1 cellular context compared by ENCODE assay signal in the genomic region with DNA sequence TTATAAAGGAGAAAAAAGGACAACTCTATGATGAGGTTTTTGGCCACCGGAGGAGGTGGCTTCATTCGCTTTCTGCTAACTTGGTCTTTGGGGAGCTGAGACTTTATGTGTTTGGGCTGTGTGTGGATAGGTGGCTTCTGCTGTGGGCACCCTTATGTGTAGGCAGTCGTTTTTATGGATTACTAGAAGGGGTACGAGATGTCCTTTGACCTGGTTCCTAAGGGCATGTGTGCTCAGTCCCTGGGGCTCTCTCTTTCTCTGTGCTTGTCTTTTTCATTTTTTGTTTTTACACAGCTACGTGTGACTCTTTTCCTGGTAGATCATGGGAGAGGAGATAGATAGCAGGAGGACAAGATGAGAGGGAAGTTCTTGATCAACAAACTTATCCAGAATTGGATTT.
TF ChIP-seq lines count a peak whose summit lies in the region.

No MANE protein-coding gene starts in this region.

TF ChIP-seq in WTC11, 78 proteins besides CTCF, POLR2A, EP300 and RAD21 (continued from another document):
- TF ChIP-seq, protein P1, sequence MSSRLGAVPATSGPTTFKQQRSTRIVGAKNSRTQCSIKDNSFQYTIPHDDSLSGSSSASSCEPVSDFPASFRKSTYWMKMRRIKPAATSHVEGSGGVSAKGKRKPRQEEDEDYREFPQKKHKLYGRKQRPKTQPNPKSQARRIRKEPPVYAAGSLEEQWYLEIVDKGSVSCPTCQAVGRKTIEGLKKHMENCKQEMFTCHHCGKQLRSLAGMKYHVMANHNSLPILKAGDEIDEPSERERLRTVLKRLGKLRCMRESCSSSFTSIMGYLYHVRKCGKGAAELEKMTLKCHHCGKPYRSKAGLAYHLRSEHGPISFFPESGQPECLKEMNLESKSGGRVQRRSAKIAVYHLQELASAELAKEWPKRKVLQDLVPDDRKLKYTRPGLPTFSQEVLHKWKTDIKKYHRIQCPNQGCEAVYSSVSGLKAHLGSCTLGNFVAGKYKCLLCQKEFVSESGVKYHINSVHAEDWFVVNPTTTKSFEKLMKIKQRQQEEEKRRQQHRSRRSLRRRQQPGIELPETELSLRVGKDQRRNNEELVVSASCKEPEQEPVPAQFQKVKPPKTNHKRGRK (CRISPR knock-in tag; IDR thresholded peaks at IDR 0.05; ENCODE audit: borderline replicate concordance) = no peak
- TF ChIP-seq, protein P2, sequence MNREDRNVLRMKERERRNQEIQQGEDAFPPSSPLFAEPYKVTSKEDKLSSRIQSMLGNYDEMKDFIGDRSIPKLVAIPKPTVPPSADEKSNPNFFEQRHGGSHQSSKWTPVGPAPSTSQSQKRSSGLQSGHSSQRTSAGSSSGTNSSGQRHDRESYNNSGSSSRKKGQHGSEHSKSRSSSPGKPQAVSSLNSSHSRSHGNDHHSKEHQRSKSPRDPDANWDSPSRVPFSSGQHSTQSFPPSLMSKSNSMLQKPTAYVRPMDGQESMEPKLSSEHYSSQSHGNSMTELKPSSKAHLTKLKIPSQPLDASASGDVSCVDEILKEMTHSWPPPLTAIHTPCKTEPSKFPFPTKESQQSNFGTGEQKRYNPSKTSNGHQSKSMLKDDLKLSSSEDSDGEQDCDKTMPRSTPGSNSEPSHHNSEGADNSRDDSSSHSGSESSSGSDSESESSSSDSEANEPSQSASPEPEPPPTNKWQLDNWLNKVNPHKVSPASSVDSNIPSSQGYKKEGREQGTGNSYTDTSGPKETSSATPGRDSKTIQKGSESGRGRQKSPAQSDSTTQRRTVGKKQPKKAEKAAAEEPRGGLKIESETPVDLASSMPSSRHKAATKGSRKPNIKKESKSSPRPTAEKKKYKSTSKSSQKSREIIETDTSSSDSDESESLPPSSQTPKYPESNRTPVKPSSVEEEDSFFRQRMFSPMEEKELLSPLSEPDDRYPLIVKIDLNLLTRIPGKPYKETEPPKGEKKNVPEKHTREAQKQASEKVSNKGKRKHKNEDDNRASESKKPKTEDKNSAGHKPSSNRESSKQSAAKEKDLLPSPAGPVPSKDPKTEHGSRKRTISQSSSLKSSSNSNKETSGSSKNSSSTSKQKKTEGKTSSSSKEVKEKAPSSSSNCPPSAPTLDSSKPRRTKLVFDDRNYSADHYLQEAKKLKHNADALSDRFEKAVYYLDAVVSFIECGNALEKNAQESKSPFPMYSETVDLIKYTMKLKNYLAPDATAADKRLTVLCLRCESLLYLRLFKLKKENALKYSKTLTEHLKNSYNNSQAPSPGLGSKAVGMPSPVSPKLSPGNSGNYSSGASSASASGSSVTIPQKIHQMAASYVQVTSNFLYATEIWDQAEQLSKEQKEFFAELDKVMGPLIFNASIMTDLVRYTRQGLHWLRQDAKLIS (CRISPR knock-in tag; IDR thresholded peaks at IDR 0.05; ENCODE audit: borderline replicate concordance) = no peak
- TF ChIP-seq, protein P3, sequence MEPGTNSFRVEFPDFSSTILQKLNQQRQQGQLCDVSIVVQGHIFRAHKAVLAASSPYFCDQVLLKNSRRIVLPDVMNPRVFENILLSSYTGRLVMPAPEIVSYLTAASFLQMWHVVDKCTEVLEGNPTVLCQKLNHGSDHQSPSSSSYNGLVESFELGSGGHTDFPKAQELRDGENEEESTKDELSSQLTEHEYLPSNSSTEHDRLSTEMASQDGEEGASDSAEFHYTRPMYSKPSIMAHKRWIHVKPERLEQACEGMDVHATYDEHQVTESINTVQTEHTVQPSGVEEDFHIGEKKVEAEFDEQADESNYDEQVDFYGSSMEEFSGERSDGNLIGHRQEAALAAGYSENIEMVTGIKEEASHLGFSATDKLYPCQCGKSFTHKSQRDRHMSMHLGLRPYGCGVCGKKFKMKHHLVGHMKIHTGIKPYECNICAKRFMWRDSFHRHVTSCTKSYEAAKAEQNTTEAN (CRISPR knock-in tag; IDR thresholded peaks at IDR 0.05) = no peak
- TF ChIP-seq SP1 (CRISPR knock-in tag; conservative IDR thresholded peaks at IDR 0.05) (no peak), ZNF219 (CRISPR knock-in tag; IDR thresholded peaks at IDR 0.05; ENCODE audit: borderline replicate concordance) (no peak), IRF2 (CRISPR knock-in tag; IDR thresholded peaks at IDR 0.05; ENCODE audit: borderline replicate concordance, low read depth) (no peak), FOXP1 (CRISPR knock-in tag; IDR thresholded peaks at IDR 0.05; ENCODE audit: borderline replicate concordance) (no peak), MYBL2 (CRISPR knock-in tag; IDR thresholded peaks at IDR 0.05) (no peak), ZNF232 (CRISPR knock-in tag; IDR thresholded peaks at IDR 0.05) (no peak), GABPB1 (CRISPR knock-in tag; IDR thresholded peaks at IDR 0.05) (no peak), RELA (CRISPR knock-in tag; IDR thresholded peaks at IDR 0.05; ENCODE audit: borderline replicate concordance) (no peak)
- TF ChIP-seq, protein P4, sequence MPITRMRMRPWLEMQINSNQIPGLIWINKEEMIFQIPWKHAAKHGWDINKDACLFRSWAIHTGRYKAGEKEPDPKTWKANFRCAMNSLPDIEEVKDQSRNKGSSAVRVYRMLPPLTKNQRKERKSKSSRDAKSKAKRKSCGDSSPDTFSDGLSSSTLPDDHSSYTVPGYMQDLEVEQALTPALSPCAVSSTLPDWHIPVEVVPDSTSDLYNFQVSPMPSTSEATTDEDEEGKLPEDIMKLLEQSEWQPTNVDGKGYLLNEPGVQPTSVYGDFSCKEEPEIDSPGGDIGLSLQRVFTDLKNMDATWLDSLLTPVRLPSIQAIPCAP (CRISPR knock-in tag; IDR thresholded peaks at IDR 0.05) = no peak
- TF ChIP-seq, protein P5, sequence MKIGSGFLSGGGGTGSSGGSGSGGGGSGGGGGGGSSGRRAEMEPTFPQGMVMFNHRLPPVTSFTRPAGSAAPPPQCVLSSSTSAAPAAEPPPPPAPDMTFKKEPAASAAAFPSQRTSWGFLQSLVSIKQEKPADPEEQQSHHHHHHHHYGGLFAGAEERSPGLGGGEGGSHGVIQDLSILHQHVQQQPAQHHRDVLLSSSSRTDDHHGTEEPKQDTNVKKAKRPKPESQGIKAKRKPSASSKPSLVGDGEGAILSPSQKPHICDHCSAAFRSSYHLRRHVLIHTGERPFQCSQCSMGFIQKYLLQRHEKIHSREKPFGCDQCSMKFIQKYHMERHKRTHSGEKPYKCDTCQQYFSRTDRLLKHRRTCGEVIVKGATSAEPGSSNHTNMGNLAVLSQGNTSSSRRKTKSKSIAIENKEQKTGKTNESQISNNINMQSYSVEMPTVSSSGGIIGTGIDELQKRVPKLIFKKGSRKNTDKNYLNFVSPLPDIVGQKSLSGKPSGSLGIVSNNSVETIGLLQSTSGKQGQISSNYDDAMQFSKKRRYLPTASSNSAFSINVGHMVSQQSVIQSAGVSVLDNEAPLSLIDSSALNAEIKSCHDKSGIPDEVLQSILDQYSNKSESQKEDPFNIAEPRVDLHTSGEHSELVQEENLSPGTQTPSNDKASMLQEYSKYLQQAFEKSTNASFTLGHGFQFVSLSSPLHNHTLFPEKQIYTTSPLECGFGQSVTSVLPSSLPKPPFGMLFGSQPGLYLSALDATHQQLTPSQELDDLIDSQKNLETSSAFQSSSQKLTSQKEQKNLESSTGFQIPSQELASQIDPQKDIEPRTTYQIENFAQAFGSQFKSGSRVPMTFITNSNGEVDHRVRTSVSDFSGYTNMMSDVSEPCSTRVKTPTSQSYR (CRISPR knock-in tag; IDR thresholded peaks at IDR 0.05) = no peak
- TF ChIP-seq, protein P6, sequence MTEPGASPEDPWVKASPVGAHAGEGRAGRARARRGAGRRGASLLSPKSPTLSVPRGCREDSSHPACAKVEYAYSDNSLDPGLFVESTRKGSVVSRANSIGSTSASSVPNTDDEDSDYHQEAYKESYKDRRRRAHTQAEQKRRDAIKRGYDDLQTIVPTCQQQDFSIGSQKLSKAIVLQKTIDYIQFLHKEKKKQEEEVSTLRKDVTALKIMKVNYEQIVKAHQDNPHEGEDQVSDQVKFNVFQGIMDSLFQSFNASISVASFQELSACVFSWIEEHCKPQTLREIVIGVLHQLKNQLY (CRISPR knock-in tag; IDR thresholded peaks at IDR 0.05) = no peak
- TF ChIP-seq, protein P7, sequence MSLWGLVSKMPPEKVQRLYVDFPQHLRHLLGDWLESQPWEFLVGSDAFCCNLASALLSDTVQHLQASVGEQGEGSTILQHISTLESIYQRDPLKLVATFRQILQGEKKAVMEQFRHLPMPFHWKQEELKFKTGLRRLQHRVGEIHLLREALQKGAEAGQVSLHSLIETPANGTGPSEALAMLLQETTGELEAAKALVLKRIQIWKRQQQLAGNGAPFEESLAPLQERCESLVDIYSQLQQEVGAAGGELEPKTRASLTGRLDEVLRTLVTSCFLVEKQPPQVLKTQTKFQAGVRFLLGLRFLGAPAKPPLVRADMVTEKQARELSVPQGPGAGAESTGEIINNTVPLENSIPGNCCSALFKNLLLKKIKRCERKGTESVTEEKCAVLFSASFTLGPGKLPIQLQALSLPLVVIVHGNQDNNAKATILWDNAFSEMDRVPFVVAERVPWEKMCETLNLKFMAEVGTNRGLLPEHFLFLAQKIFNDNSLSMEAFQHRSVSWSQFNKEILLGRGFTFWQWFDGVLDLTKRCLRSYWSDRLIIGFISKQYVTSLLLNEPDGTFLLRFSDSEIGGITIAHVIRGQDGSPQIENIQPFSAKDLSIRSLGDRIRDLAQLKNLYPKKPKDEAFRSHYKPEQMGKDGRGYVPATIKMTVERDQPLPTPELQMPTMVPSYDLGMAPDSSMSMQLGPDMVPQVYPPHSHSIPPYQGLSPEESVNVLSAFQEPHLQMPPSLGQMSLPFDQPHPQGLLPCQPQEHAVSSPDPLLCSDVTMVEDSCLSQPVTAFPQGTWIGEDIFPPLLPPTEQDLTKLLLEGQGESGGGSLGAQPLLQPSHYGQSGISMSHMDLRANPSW (CRISPR knock-in tag; conservative IDR thresholded peaks at IDR 0.05; ENCODE audit: low read depth) = no peak
